ENCODE assay signal across 9 cellular contexts in the genomic region with DNA sequence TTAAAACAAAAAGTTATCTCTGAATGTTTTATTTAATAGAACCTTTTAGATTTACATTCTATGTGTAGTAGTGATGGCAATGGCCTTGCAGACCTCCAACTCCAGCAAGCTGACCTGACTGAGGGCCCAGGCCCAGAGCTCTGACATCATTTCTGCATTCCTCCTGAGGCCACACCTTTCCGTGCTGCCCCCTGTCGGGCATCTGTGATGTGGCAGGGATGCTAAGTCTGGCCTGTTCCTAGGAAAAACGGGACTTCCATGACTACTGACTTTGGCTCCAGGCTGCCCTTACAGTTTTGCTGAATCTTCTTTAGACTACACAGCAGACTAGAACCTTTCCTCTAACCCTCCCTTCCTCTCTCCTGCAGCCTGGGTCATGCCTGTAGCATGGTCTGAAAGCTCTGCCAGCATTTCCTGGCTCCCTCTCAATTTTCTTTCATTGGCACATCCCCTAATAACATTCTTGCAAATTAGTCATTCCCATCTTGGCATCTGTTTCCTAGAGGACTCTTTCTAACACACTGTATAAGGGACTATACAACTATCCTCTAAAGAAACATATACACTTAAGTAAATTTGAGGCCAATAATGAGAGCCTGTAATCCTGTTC.
DNase-seq lines count a peak whose midpoint lies in the region; ATAC-seq and TF ChIP-seq lines count a peak whose summit lies in the region.
"Had no signal": no experiment of that assay in that cellular context is flagged by ENCODE, and none has a peak within 500 bp of the region (broad histone marks: within the 10 kb centered on the region; RNA-seq: fewer than 3 reads in every experiment).

No MANE protein-coding gene starts in this region.

- no peaks in the 10 kb centered on the region; the same call in 1 of the 2 replicates for H3K27me3 Mint-ChIP-seq in HFFc6 (ENCODE audit: insufficient read depth)
- H3K27me3 Mint-ChIP-seq: activated naive CD4-positive, alpha-beta T cell treated with anti-CD3 and anti-CD28 coated beads, Interleukin-2, amount 50 U/mL, for 24 hours had no signal

- no peaks in the 10 kb centered on the region for H3K4me1 Mint-ChIP-seq in HFFc6 (ENCODE audit: low read depth)
- H3K4me1 Mint-ChIP-seq: activated naive CD4-positive, alpha-beta T cell treated with anti-CD3 and anti-CD28 coated beads, Interleukin-2, amount 50 U/mL, for 24 hours had no signal

- peak; percentile 45 for TF ChIP-seq CTCF in HFFc6 (IDR thresholded peaks at IDR 0.05)
- TF ChIP-seq CTCF in suprapubic skin (IDR thresholded peaks at IDR 0.05) = peak in 1 of 2 donors; percentile 21
- TF ChIP-seq CTCF in osteoblast (IDR thresholded peaks at IDR 0.05; ENCODE audit: extremely low read depth, low read depth, low read length) = no peak

- H3K36me3 ChIP-seq in SJSA1 = no peaks in the 10 kb centered on the region
- no peaks in the 10 kb centered on the region for H3K36me3 ChIP-seq in suprapubic skin
- no peaks in the 10 kb centered on the region for H3K36me3 ChIP-seq in osteoblast (ENCODE audit: insufficient read depth, low read length)

- H3K79me2 ChIP-seq in osteoblast (ENCODE audit: insufficient read depth, low read length) = no peaks in the 10 kb centered on the region

- no peak for TF ChIP-seq EP300 in suprapubic skin (IDR thresholded peaks at IDR 0.05)

- H3K4me3 ChIP-seq in SJSA1 (no peak overlapping the region), suprapubic skin (no peak overlapping the region), osteoblast (ENCODE audit: insufficient read depth, low read length) (no peak overlapping the region)

- H3K27ac Mint-ChIP-seq in HFFc6 = no peak overlapping the region
- H3K27ac Mint-ChIP-seq: activated naive CD4-positive, alpha-beta T cell treated with anti-CD3 and anti-CD28 coated beads, Interleukin-2, amount 50 U/mL, for 24 hours had no signal

- H4K20me1 ChIP-seq in osteoblast (ENCODE audit: insufficient read depth, low read length) = no peaks in the 10 kb centered on the region

- no peaks in the 10 kb centered on the region for H3K36me3 Mint-ChIP-seq in HFFc6 (ENCODE audit: low read depth)
- H3K36me3 Mint-ChIP-seq: activated naive CD4-positive, alpha-beta T cell treated with anti-CD3 and anti-CD28 coated beads, Interleukin-2, amount 50 U/mL, for 24 hours had no signal

- TF ChIP-seq POLR2A in suprapubic skin (IDR thresholded peaks at IDR 0.05) = no peak

- no peak overlapping the region for H3K4me2 ChIP-seq in osteoblast (ENCODE audit: insufficient read depth, low read length)

- H3K4me1 ChIP-seq in SJSA1 (replicated peaks) (no peaks in the 10 kb centered on the region), suprapubic skin (no peaks in the 10 kb centered on the region), osteoblast (ENCODE audit: insufficient read depth, low read length) (no peaks in the 10 kb centered on the region)

- WGBS in suprapubic skin = 50% methylated on average over 2 of the region's 3 CpGs

- peaks cover 17% of the 10 kb centered on the region for H3K9me3 Mint-ChIP-seq in HFFc6
- H3K9me3 Mint-ChIP-seq: activated naive CD4-positive, alpha-beta T cell treated with anti-CD3 and anti-CD28 coated beads, Interleukin-2, amount 50 U/mL, for 24 hours had no signal

- H3K27me3 ChIP-seq in SJSA1 (replicated peaks) = no peaks in the 10 kb centered on the region
- H3K27me3 ChIP-seq in suprapubic skin = no peaks in the 10 kb centered on the region
- H3K27me3 ChIP-seq in osteoblast (ENCODE audit: insufficient read depth, low read length) = no peaks in the 10 kb centered on the region

- no peak overlapping the region for H2AFZ ChIP-seq in osteoblast (ENCODE audit: low read length)

- DNase-seq in ELF-1 (ENCODE audit: low read depth, low spot score) = peak; percentile 69
- DNase-seq in HFFc6 = no peak
- peak; percentile 0 to 36 for DNase-seq in SJSA1 (ENCODE audit: low read depth in 1 of 2, low spot score in 2 of 2)
- DNase-seq in islet precursor cell = peak; percentile 82
- DNase-seq in suprapubic skin (ENCODE audit: low spot score in 2 of 2) = no peak
- no peak for DNase-seq in osteoblast (ENCODE audit: insufficient read length, low spot score, missing footprints)

- H3K27ac ChIP-seq in SJSA1 (no peak overlapping the region), suprapubic skin (no peak overlapping the region), osteoblast (ENCODE audit: low read depth, low read length) (no peak overlapping the region)

- no peaks in the 10 kb centered on the region for H3K9me3 ChIP-seq in SJSA1 (replicated peaks)
- H3K9me3 ChIP-seq in suprapubic skin = no peaks in the 10 kb centered on the region
- peaks cover 3% of the 10 kb centered on the region for H3K9me3 ChIP-seq in osteoblast (ENCODE audit: low read depth, low read length)

- H3K4me3 Mint-ChIP-seq in HFFc6 = no peak overlapping the region
- H3K4me3 Mint-ChIP-seq: activated naive CD4-positive, alpha-beta T cell treated with anti-CD3 and anti-CD28 coated beads, Interleukin-2, amount 50 U/mL, for 24 hours had no signal

- ATAC-seq in GM21737 (IDR thresholded peaks at IDR 0.05; ENCODE audit: unreplicated experiment) (no peak), HG03571 (IDR thresholded peaks at IDR 0.05; ENCODE audit: unreplicated experiment) (no peak)

Comparison
In these comparisons a context has a peak if more than half of its experiments do, and no peak if none do; other contexts are left out.
1. DNase-seq: peak in ELF-1 (single experiment), SJSA1 (2 of 2) and islet precursor cell (single experiment); none in HFFc6 (single experiment), suprapubic skin (0 of 2) and osteoblast (single experiment).